ENCODE assay signal across 10 cellular contexts in the genomic region with DNA sequence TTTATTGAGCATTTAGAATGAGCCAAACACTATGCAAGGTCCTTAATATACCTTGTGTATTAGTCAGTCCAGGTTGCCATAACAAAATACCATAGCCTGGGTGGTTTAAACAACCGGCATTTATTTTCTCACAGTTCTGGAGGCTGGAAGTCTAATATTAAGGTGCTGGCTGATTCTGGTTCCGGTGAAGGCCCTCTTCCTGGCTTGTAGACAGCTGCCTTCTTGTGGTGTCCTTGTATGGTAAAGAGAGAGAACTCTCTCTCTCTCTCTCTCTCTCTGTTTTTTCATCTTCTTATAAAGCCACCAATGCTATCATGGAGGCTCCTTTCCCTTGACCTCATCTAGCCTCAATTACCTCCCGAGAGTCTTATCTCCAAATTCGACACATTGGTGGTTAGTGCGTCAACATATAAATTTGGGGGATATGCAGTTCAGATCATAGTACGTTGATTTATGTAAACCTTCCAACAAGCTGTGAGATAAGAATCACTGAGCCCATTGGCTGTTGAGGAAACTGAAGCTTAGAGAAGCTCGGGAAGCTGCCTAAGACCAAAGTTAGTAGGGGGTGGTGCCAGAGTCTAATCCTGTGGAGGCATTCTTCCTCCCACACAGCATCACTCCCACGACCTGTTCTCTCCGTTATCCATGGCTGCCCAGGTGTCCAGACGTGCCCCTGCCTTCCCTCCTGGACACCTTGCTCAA.
A peak's percentile ranks its signal among the peaks of the same experiment; 100 is the strongest.
DNase-seq lines count a peak whose midpoint lies in the region; ATAC-seq and TF ChIP-seq lines count a peak whose summit lies in the region.
"Had no signal": no experiment of that assay in that cellular context is flagged by ENCODE, and none has a peak within 500 bp of the region (broad histone marks: within the 10 kb centered on the region; RNA-seq: fewer than 3 reads in every experiment).

No MANE protein-coding gene starts in this region.

- no CpG with 5 or more reads among the region's 10 CpGs for WGBS in trophoblast cell (ENCODE audit: extremely low coverage, insufficient coverage, insufficient read length)
- 59 to 63% methylated on average over 10 of the region's 10 CpGs for WGBS in esophagus squamous epithelium, 2 donors

- peaks cover 2% of the 10 kb centered on the region for H3K9me3 ChIP-seq in trophoblast cell (ENCODE audit: insufficient read depth, low read depth, low read length)
- no peaks in the 10 kb centered on the region for H3K9me3 ChIP-seq in left ventricle myocardium inferior (replicated peaks)
- no peaks in the 10 kb centered on the region for H3K9me3 ChIP-seq in esophagus squamous epithelium
- H3K9me3 ChIP-seq: body of pancreas had no signal

- no peak overlapping the region for H3K18ac ChIP-seq in trophoblast cell (ENCODE audit: low read length)

- H2BK120ac ChIP-seq in trophoblast cell (ENCODE audit: insufficient read depth, low read length, poor library complexity) = no peak overlapping the region

- peak overlapping the region; percentile 64 for H2AK5ac ChIP-seq in trophoblast cell (ENCODE audit: low read length)

- TF ChIP-seq CTCF in left ventricle myocardium inferior (IDR thresholded peaks at IDR 0.05; ENCODE audit: borderline replicate concordance) (no peak), esophagus squamous epithelium (IDR thresholded peaks at IDR 0.05) (no peak)

- DNase-seq in NCI-H226 (peak; percentile 12), trophoblast cell (peak in 1 of 2 donors; percentile 40), globus pallidus (ENCODE audit: low spot score) (no peak), left ventricle myocardium inferior (no peak), esophagus squamous epithelium (lab: John Stamatoyannopoulos, UW) (no peak)
- DNase-seq in central memory CD4-positive, alpha-beta T cell = no peak
- DNase-seq: COR-L47 had no signal

- no peak overlapping the region for H3K4me3 ChIP-seq in trophoblast cell (ENCODE audit: low read depth, low read length)
- H3K4me3 ChIP-seq in left ventricle myocardium inferior = no peak overlapping the region
- H3K4me3 ChIP-seq in esophagus squamous epithelium = no peak overlapping the region
- H3K4me3 ChIP-seq: body of pancreas had no signal

- H4K12ac ChIP-seq in trophoblast cell (ENCODE audit: low read depth, low read length) = no peak overlapping the region

- H2AFZ ChIP-seq in trophoblast cell (ENCODE audit: insufficient read depth, low read length, poor library complexity) = no peak overlapping the region

- H2BK5ac ChIP-seq in trophoblast cell (ENCODE audit: low read depth, low read length, poor library complexity) = no peak overlapping the region

- H3K79me1 ChIP-seq in trophoblast cell (ENCODE audit: low read length) = no peaks in the 10 kb centered on the region

- no peak overlapping the region for H3K4me2 ChIP-seq in trophoblast cell (ENCODE audit: low read length)

- ATAC-seq in GM18517 (IDR thresholded peaks at IDR 0.05; ENCODE audit: unreplicated experiment) = peak; percentile 6
- ATAC-seq in HG02759 (IDR thresholded peaks at IDR 0.05; ENCODE audit: unreplicated experiment) = peak; percentile 3

- no peak overlapping the region for H3K4ac ChIP-seq in trophoblast cell (ENCODE audit: low read depth, low read length)

- no peaks in the 10 kb centered on the region for H3K36me3 ChIP-seq in trophoblast cell (ENCODE audit: control insufficient read depth in 1 of 2, insufficient read depth in 2 of 2, low read length in 2 of 2)
- no peaks in the 10 kb centered on the region for H3K36me3 ChIP-seq in left ventricle myocardium inferior
- no peaks in the 10 kb centered on the region for H3K36me3 ChIP-seq in esophagus squamous epithelium

- TF ChIP-seq POLR2A in esophagus squamous epithelium (IDR thresholded peaks at IDR 0.05) = no peak

- H3K14ac ChIP-seq in trophoblast cell (ENCODE audit: low read length) = no peak overlapping the region

- H3K9ac ChIP-seq in trophoblast cell (ENCODE audit: low read length) = no peak overlapping the region

- H3K79me2 ChIP-seq in trophoblast cell (ENCODE audit: control insufficient read depth, insufficient read depth, low read length, poor library complexity) = no peaks in the 10 kb centered on the region

- intact Hi-C loops in left ventricle myocardium inferior (cut with micrococcal nuclease) = no loop called here
- intact Hi-C loops in esophagus squamous epithelium (cut with DNase I) = no loop called here

- no peak overlapping the region for H3K27ac ChIP-seq in trophoblast cell (ENCODE audit: low read depth, low read length)
- no peak overlapping the region for H3K27ac ChIP-seq in left ventricle myocardium inferior (replicated peaks)
- no peak overlapping the region for H3K27ac ChIP-seq in esophagus squamous epithelium

- H4K91ac ChIP-seq in trophoblast cell (ENCODE audit: low read depth, low read length) = no peak overlapping the region

- H3K27me3 ChIP-seq in trophoblast cell (ENCODE audit: insufficient read depth, low read length) (no peaks in the 10 kb centered on the region), left ventricle myocardium inferior (ENCODE audit: low read depth) (no peaks in the 10 kb centered on the region), esophagus squamous epithelium (no peaks in the 10 kb centered on the region)
- H3K27me3 ChIP-seq: body of pancreas had no signal

- no peak overlapping the region for H3K23ac ChIP-seq in trophoblast cell (ENCODE audit: low read length)

- peaks cover 0 to 8% of the 10 kb centered on the region in 2 experiments for H3K4me1 ChIP-seq in trophoblast cell (ENCODE audit: control insufficient read depth in 1 of 2, insufficient read depth in 2 of 2, low read length in 2 of 2)
- peaks cover 5% of the 10 kb centered on the region for H3K4me1 ChIP-seq in left ventricle myocardium inferior
- H3K4me1 ChIP-seq in esophagus squamous epithelium = peaks cover 0 to 16% (median 3%) of the 10 kb centered on the region in 3 donors
- H3K4me1 ChIP-seq: body of pancreas had no signal

- H2BK12ac ChIP-seq in trophoblast cell (ENCODE audit: low read length) = peak overlapping the region; percentile 17

- no peak overlapping the region for H4K8ac ChIP-seq in trophoblast cell (ENCODE audit: low read depth, low read length)
